Comparison of ENCODE assay signal across 1 cellular context in the genomic region with DNA sequence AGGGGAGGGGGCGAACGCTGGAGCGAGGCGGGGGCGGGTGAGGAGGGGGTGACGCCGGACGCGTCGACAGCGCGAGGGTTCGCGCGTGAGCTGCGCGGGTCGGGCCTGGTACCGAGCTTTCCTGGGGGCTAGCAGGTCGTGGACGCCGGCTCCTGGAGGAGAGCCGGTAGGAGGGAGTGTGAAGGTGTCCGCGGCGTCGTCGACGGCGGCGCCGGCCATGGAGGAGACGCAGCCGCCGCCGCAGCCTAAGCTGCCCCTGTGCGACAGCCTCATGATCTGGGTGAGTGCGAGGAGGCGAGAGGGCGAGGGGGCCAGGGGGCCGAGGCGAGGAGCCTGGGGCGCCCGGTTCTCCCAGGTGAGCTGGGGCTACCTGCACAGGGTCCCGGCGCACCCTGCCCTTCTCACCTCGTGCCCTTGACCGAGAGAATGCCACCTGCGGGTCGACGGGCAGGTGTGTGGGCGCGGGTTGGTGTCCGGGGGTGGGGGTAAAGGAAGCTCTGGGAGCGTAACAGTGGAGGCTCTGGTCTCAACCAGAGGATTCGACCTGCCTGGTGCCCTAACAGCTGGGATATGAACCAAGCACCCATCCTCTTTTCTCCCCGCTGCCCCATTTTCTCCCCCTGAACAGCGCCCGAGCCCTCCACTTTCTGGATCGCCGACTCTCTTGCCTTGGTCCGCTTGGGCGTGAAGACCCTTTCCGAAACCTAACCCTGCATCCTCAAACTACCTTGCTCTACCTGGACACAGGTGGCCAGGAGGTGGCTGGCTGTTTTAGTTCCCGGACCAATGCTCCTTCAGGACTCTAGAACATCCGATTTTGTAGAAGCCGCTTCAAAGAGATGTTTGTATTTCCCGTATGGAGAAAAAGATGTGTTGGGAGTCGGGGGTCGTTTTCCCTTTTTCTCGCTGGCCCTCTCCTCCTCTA.
TF ChIP-seq lines count a peak whose summit lies in the region.

TSS of gene HOOK1 (plus strand) at position 49 of the 925 bp plus-strand sequence. CDS start at position 218, 169 bp downstream.

TF ChIP-seq in HepG2, 621 proteins besides CTCF, POLR2A, EP300 and RAD21 (continued from another document and continues in another):
- TF ChIP-seq, protein P1, sequence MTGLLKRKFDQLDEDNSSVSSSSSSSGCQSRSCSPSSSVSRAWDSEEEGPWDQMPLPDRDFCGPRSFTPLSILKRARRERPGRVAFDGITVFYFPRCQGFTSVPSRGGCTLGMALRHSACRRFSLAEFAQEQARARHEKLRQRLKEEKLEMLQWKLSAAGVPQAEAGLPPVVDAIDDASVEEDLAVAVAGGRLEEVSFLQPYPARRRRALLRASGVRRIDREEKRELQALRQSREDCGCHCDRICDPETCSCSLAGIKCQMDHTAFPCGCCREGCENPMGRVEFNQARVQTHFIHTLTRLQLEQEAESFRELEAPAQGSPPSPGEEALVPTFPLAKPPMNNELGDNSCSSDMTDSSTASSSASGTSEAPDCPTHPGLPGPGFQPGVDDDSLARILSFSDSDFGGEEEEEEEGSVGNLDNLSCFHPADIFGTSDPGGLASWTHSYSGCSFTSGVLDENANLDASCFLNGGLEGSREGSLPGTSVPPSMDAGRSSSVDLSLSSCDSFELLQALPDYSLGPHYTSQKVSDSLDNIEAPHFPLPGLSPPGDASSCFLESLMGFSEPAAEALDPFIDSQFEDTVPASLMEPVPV (CRISPR knock-in tag; IDR thresholded peaks at IDR 0.05) = no peak; the same call in 1 of the 2 replicates
- TF ChIP-seq KLF6 (CRISPR knock-in tag; IDR thresholded peaks at IDR 0.05) (no peak), ZNF792 (CRISPR knock-in tag; IDR thresholded peaks at IDR 0.05) (no peak), YY1 (IDR thresholded peaks at IDR 0.05; ENCODE audit: insufficient read depth, insufficient replicate concordance, low read depth, low read length) (no peak), ZNF383 (CRISPR knock-in tag; IDR thresholded peaks at IDR 0.05; ENCODE audit: borderline replicate concordance) (no peak), MIER2 (CRISPR knock-in tag; IDR thresholded peaks at IDR 0.05) (no peak), BRF2 (CRISPR knock-in tag; IDR thresholded peaks at IDR 0.05) (no peak), ZNF432 (CRISPR knock-in tag; IDR thresholded peaks at IDR 0.05; ENCODE audit: borderline replicate concordance) (no peak), ZBTB39 (CRISPR knock-in tag; IDR thresholded peaks at IDR 0.05) (no peak), IRF2 (CRISPR knock-in tag; IDR thresholded peaks at IDR 0.05) (no peak), HDAC2 (CRISPR knock-in tag; IDR thresholded peaks at IDR 0.05) (no peak), MIXL1 (CRISPR knock-in tag; IDR thresholded peaks at IDR 0.05) (no peak), MTA3 (CRISPR knock-in tag; IDR thresholded peaks at IDR 0.05) (no peak), EEA1 (CRISPR knock-in tag; IDR thresholded peaks at IDR 0.05; ENCODE audit: borderline replicate concordance) (peak; percentile 83; the same call in 1 of the 2 replicates), NONO (IDR thresholded peaks at IDR 0.05) (no peak), NONO (CRISPR knock-in tag; conservative IDR thresholded peaks at IDR 0.05) (no peak), ZBTB7B (CRISPR knock-in tag; IDR thresholded peaks at IDR 0.05) (peak; percentile 31; the same call in 1 of the 2 replicates), ZNF589 (CRISPR knock-in tag; conservative IDR thresholded peaks at IDR 0.05) (peak; percentile 85; the same call in 1 of the 2 replicates), RBM39 (IDR thresholded peaks at IDR 0.05; ENCODE audit: low read depth, low read length, poor library complexity, severe bottlenecking) (no peak), GFI1 (CRISPR knock-in tag; IDR thresholded peaks at IDR 0.05; ENCODE audit: borderline replicate concordance) (no peak; the same call in 1 of the 2 replicates), RBAK (CRISPR knock-in tag; IDR thresholded peaks at IDR 0.05) (no peak), MTA1 (CRISPR knock-in tag; IDR thresholded peaks at IDR 0.05; ENCODE audit: borderline replicate concordance) (peak; percentile 55; the same call in 1 of the 2 replicates), THAP9 (CRISPR knock-in tag; IDR thresholded peaks at IDR 0.05; ENCODE audit: borderline replicate concordance) (no peak), ZNF775 (CRISPR knock-in tag; IDR thresholded peaks at IDR 0.05; ENCODE audit: borderline replicate concordance) (no peak; the same call in 1 of the 2 replicates)
- TF ChIP-seq, protein P2, sequence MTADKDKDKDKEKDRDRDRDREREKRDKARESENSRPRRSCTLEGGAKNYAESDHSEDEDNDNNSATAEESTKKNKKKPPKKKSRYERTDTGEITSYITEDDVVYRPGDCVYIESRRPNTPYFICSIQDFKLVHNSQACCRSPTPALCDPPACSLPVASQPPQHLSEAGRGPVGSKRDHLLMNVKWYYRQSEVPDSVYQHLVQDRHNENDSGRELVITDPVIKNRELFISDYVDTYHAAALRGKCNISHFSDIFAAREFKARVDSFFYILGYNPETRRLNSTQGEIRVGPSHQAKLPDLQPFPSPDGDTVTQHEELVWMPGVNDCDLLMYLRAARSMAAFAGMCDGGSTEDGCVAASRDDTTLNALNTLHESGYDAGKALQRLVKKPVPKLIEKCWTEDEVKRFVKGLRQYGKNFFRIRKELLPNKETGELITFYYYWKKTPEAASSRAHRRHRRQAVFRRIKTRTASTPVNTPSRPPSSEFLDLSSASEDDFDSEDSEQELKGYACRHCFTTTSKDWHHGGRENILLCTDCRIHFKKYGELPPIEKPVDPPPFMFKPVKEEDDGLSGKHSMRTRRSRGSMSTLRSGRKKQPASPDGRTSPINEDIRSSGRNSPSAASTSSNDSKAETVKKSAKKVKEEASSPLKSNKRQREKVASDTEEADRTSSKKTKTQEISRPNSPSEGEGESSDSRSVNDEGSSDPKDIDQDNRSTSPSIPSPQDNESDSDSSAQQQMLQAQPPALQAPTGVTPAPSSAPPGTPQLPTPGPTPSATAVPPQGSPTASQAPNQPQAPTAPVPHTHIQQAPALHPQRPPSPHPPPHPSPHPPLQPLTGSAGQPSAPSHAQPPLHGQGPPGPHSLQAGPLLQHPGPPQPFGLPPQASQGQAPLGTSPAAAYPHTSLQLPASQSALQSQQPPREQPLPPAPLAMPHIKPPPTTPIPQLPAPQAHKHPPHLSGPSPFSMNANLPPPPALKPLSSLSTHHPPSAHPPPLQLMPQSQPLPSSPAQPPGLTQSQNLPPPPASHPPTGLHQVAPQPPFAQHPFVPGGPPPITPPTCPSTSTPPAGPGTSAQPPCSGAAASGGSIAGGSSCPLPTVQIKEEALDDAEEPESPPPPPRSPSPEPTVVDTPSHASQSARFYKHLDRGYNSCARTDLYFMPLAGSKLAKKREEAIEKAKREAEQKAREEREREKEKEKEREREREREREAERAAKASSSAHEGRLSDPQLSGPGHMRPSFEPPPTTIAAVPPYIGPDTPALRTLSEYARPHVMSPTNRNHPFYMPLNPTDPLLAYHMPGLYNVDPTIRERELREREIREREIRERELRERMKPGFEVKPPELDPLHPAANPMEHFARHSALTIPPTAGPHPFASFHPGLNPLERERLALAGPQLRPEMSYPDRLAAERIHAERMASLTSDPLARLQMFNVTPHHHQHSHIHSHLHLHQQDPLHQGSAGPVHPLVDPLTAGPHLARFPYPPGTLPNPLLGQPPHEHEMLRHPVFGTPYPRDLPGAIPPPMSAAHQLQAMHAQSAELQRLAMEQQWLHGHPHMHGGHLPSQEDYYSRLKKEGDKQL (CRISPR knock-in tag; IDR thresholded peaks at IDR 0.05; ENCODE audit: low read depth) = no peak
- TF ChIP-seq, protein P3, sequence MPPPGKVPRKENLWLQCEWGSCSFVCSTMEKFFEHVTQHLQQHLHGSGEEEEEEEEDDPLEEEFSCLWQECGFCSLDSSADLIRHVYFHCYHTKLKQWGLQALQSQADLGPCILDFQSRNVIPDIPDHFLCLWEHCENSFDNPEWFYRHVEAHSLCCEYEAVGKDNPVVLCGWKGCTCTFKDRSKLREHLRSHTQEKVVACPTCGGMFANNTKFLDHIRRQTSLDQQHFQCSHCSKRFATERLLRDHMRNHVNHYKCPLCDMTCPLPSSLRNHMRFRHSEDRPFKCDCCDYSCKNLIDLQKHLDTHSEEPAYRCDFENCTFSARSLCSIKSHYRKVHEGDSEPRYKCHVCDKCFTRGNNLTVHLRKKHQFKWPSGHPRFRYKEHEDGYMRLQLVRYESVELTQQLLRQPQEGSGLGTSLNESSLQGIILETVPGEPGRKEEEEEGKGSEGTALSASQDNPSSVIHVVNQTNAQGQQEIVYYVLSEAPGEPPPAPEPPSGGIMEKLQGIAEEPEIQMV (CRISPR knock-in tag; IDR thresholded peaks at IDR 0.05; ENCODE audit: low read depth) = 0 out of 2 replicates have a peak, but pooled peaks have one; percentile 28
- TF ChIP-seq, protein P4, sequence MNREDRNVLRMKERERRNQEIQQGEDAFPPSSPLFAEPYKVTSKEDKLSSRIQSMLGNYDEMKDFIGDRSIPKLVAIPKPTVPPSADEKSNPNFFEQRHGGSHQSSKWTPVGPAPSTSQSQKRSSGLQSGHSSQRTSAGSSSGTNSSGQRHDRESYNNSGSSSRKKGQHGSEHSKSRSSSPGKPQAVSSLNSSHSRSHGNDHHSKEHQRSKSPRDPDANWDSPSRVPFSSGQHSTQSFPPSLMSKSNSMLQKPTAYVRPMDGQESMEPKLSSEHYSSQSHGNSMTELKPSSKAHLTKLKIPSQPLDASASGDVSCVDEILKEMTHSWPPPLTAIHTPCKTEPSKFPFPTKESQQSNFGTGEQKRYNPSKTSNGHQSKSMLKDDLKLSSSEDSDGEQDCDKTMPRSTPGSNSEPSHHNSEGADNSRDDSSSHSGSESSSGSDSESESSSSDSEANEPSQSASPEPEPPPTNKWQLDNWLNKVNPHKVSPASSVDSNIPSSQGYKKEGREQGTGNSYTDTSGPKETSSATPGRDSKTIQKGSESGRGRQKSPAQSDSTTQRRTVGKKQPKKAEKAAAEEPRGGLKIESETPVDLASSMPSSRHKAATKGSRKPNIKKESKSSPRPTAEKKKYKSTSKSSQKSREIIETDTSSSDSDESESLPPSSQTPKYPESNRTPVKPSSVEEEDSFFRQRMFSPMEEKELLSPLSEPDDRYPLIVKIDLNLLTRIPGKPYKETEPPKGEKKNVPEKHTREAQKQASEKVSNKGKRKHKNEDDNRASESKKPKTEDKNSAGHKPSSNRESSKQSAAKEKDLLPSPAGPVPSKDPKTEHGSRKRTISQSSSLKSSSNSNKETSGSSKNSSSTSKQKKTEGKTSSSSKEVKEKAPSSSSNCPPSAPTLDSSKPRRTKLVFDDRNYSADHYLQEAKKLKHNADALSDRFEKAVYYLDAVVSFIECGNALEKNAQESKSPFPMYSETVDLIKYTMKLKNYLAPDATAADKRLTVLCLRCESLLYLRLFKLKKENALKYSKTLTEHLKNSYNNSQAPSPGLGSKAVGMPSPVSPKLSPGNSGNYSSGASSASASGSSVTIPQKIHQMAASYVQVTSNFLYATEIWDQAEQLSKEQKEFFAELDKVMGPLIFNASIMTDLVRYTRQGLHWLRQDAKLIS (CRISPR knock-in tag; IDR thresholded peaks at IDR 0.05) = no peak
- TF ChIP-seq, protein P5, sequence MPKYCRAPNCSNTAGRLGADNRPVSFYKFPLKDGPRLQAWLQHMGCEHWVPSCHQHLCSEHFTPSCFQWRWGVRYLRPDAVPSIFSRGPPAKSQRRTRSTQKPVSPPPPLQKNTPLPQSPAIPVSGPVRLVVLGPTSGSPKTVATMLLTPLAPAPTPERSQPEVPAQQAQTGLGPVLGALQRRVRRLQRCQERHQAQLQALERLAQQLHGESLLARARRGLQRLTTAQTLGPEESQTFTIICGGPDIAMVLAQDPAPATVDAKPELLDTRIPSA (CRISPR knock-in tag; IDR thresholded peaks at IDR 0.05; ENCODE audit: borderline replicate concordance) = peak; percentile 28; the same call in 1 of the 2 replicates
